Comparison of ENCODE assay signal across 10 cellular contexts in the genomic region with DNA sequence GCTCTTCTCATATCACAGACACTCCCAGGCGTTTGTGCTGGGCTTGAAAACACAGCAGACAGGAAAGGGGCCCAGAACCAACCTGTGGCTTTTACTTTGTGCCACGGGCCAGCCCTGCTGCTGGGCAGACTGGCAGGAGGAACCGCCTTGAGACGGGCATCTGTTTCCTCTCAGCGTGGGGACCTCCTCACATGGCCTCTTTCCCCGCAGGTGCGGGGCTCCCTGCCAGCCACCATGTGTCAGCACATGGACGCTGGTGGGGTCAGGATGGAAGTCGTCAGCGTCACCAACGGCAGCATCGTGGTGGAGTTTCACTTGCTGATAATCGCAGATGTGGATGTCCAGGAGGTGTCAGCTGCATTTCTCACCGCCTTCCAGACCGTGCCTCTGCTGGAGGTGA. TPM values are rescaled to one million over a fixed set of nuclear protein-coding genes. Genes with fewer than 3 reads are reported as not detected.
DNase-seq lines count a peak whose midpoint lies in the region; ATAC-seq lines count a peak whose summit lies in the region.
"Had no signal": no experiment of that assay in that cellular context is flagged by ENCODE, and none has a peak within 500 bp of the region (broad histone marks: within the 10 kb centered on the region; RNA-seq: fewer than 3 reads in every experiment).

No MANE protein-coding gene starts in this region.

- H3K36me3 Mint-ChIP-seq in activated naive CD4-positive, alpha-beta T cell treated with anti-CD3 and anti-CD28 coated beads for 36 hours (ENCODE audit: low read depth) = no peaks in the 10 kb centered on the region
- no peaks in the 10 kb centered on the region for H3K36me3 Mint-ChIP-seq in activated CD8-positive, alpha-beta T cell treated with anti-CD3 and anti-CD28 coated beads, Interleukin-2, amount 10 ng/mL, durations not matched to agents 7 days and 5 days (ENCODE audit: low read depth)
- H3K36me3 Mint-ChIP-seq in stimulated activated naive B cell treated with anti-CD40 and anti-IgM and Interleukin-4, amounts not matched to agents 10 μg/mL and 1 μg/mL and 100 μg/mL, for 72 hours = no peaks in the 10 kb centered on the region
- H3K36me3 Mint-ChIP-seq in activated T-helper 1 cell treated with anti-CD3 and anti-CD28 coated beads, Interleukin-12 subunit alpha, Interleukin-12 subunit beta, Interleukin-2, Interleukin-4 antibody, amounts not matched to agents 30 ng/mL and 10 ng/mL and 1 ng/mL, durations not matched to agents 14 hours and 24 hours and 36 hours (ENCODE audit: low read depth) = no peaks in the 10 kb centered on the region

- ATAC-seq in activated CD8-positive, alpha-beta T cell treated with anti-CD3 and anti-CD28 coated beads, Interleukin-2, amount 10 ng/mL, durations not matched to agents 7 days and 5 days = peak; percentile 34
- ATAC-seq in stimulated activated naive B cell treated with anti-CD40 and anti-IgM and Interleukin-4, amounts not matched to agents 10 μg/mL and 1 μg/mL and 100 μg/mL, for 72 hours (replicated peaks) = peak; percentile 26 to 31
- ATAC-seq in GM18907 (IDR thresholded peaks at IDR 0.05; ENCODE audit: unreplicated experiment) = no peak

- H3K4me3 Mint-ChIP-seq in activated naive CD4-positive, alpha-beta T cell treated with anti-CD3 and anti-CD28 coated beads for 36 hours = no peak overlapping the region
- H3K4me3 Mint-ChIP-seq in activated CD8-positive, alpha-beta T cell treated with anti-CD3 and anti-CD28 coated beads, Interleukin-2, amount 10 ng/mL, durations not matched to agents 7 days and 5 days = no peak overlapping the region
- H3K4me3 Mint-ChIP-seq in stimulated activated naive B cell treated with anti-CD40 and anti-IgM and Interleukin-4, amounts not matched to agents 10 μg/mL and 1 μg/mL and 100 μg/mL, for 72 hours = peak overlapping the region; percentile 44 to 51
- H3K4me3 Mint-ChIP-seq in activated T-helper 1 cell treated with anti-CD3 and anti-CD28 coated beads, Interleukin-12 subunit alpha, Interleukin-12 subunit beta, Interleukin-2, Interleukin-4 antibody, amounts not matched to agents 30 ng/mL and 10 ng/mL and 1 ng/mL, durations not matched to agents 14 hours and 24 hours and 36 hours = no peak overlapping the region

- intact Hi-C loops in activated naive CD4-positive, alpha-beta T cell treated with anti-CD3 and anti-CD28 coated beads for 36 hours (cut with micrococcal nuclease) = loop anchor here (5.0 kb wide), 1 partner anchor 147 kb away; no protein-coding TSS in a partner anchor
- intact Hi-C loops in activated T-helper 1 cell treated with anti-CD3 and anti-CD28 coated beads, Interleukin-12 subunit alpha, Interleukin-12 subunit beta, Interleukin-2, Interleukin-4 antibody, amounts not matched to agents 30 ng/mL and 10 ng/mL and 1 ng/mL, durations not matched to agents 14 hours and 24 hours and 36 hours (cut with micrococcal nuclease) = loop anchor here (5.0 kb wide), 1 partner anchor 683 kb away; no protein-coding TSS in a partner anchor

- CTCF ChIA-PET in activated naive CD4-positive, alpha-beta T cell treated with anti-CD3 and anti-CD28 coated beads for 36 hours (lab: Charles Lee) = interaction anchor here (0.9 to 3.4 kb wide), 9 partner anchors 11 to 505 kb away, joined by 3 to 44 read pairs (median 7); a partner anchor contains a TSS
- CTCF ChIA-PET in activated CD8-positive, alpha-beta T cell treated with anti-CD3 and anti-CD28 coated beads, Interleukin-2, amount 10 ng/mL, durations not matched to agents 7 days and 5 days (lab: Charles Lee) = interaction anchor here (0.9 to 3.8 kb wide), 11 partner anchors 10 to 836 kb away, joined by 3 to 78 read pairs (median 9); no protein-coding TSS in a partner anchor

- H3K9me3 Mint-ChIP-seq in activated naive CD4-positive, alpha-beta T cell treated with anti-CD3 and anti-CD28 coated beads for 36 hours = no peaks in the 10 kb centered on the region
- H3K9me3 Mint-ChIP-seq in activated CD8-positive, alpha-beta T cell treated with anti-CD3 and anti-CD28 coated beads, Interleukin-2, amount 10 ng/mL, durations not matched to agents 7 days and 5 days (ENCODE audit: insufficient read depth) = no peaks in the 10 kb centered on the region
- H3K9me3 Mint-ChIP-seq in stimulated activated naive B cell treated with anti-CD40 and anti-IgM and Interleukin-4, amounts not matched to agents 10 μg/mL and 1 μg/mL and 100 μg/mL, for 72 hours = no peaks in the 10 kb centered on the region
- no peaks in the 10 kb centered on the region for H3K9me3 Mint-ChIP-seq in activated T-helper 1 cell treated with anti-CD3 and anti-CD28 coated beads, Interleukin-12 subunit alpha, Interleukin-12 subunit beta, Interleukin-2, Interleukin-4 antibody, amounts not matched to agents 30 ng/mL and 10 ng/mL and 1 ng/mL, durations not matched to agents 14 hours and 24 hours and 36 hours
- H3K9me3 Mint-ChIP-seq: stimulated activated naive CD8-positive, alpha-beta T cell treated with anti-CD3 and anti-CD28 coated beads, Interleukin-15, Interleukin-2, amounts not matched to agents 100 ng/mL and 50 ng/mL, for 24 hours had no signal

- no peak overlapping the region for H3K27ac Mint-ChIP-seq in activated naive CD4-positive, alpha-beta T cell treated with anti-CD3 and anti-CD28 coated beads for 36 hours
- H3K27ac Mint-ChIP-seq in activated CD8-positive, alpha-beta T cell treated with anti-CD3 and anti-CD28 coated beads, Interleukin-2, amount 10 ng/mL, durations not matched to agents 7 days and 5 days = no peak overlapping the region
- H3K27ac Mint-ChIP-seq in stimulated activated naive B cell treated with anti-CD40 and anti-IgM and Interleukin-4, amounts not matched to agents 10 μg/mL and 1 μg/mL and 100 μg/mL, for 72 hours = no peak overlapping the region
- H3K27ac Mint-ChIP-seq in activated T-helper 1 cell treated with anti-CD3 and anti-CD28 coated beads, Interleukin-12 subunit alpha, Interleukin-12 subunit beta, Interleukin-2, Interleukin-4 antibody, amounts not matched to agents 30 ng/mL and 10 ng/mL and 1 ng/mL, durations not matched to agents 14 hours and 24 hours and 36 hours = no peak overlapping the region
- H3K27ac Mint-ChIP-seq: stimulated activated naive CD8-positive, alpha-beta T cell treated with anti-CD3 and anti-CD28 coated beads, Interleukin-15, Interleukin-2, amounts not matched to agents 100 ng/mL and 50 ng/mL, for 24 hours had no signal

- peak; percentile 23 for DNase-seq in activated naive CD4-positive, alpha-beta T cell treated with anti-CD3 and anti-CD28 coated beads for 36 hours
- no peak for DNase-seq in activated naive CD4-positive, alpha-beta T cell treated with anti-CD3 and anti-CD28 coated beads, Interleukin-2, amount 50 U/mL, for 16 hours
- peak; percentile 13 for DNase-seq in NCI-H146 treated with DMSO at 0.1 percent for 48 hours (lab: John Stamatoyannopoulos, UW; ENCODE audit: unreplicated experiment)
- peak; percentile 46 for DNase-seq in activated CD8-positive, alpha-beta T cell treated with anti-CD3 and anti-CD28 coated beads, Interleukin-2, amount 10 ng/mL, durations not matched to agents 7 days and 5 days
- peak; percentile 17 for DNase-seq in stimulated activated naive B cell treated with anti-CD40 and anti-IgM and Interleukin-4, amounts not matched to agents 10 μg/mL and 1 μg/mL and 100 μg/mL, for 72 hours
- no peak for DNase-seq in LoVo (ENCODE audit: low spot score)
- no peak for DNase-seq in activated T-helper 1 cell treated with anti-CD3 and anti-CD28 coated beads, Interleukin-12 subunit alpha, Interleukin-12 subunit beta, Interleukin-2, Interleukin-4 antibody, amounts not matched to agents 30 ng/mL and 10 ng/mL and 1 ng/mL, durations not matched to agents 14 hours and 24 hours and 36 hours (ENCODE audit: low spot score)
- DNase-seq: NCI-H226 had no signal

- POLR2A ChIA-PET in activated CD8-positive, alpha-beta T cell treated with anti-CD3 and anti-CD28 coated beads, Interleukin-2, amount 10 ng/mL, durations not matched to agents 7 days and 5 days (lab: Charles Lee) = interaction anchor here (0.6 kb wide), 1 partner anchor 106 kb away, joined by 3 read pairs; no protein-coding TSS in a partner anchor

- H3K4me1 Mint-ChIP-seq in activated naive CD4-positive, alpha-beta T cell treated with anti-CD3 and anti-CD28 coated beads for 36 hours (ENCODE audit: low read depth) = peaks cover 10% of the 10 kb centered on the region
- H3K4me1 Mint-ChIP-seq in activated CD8-positive, alpha-beta T cell treated with anti-CD3 and anti-CD28 coated beads, Interleukin-2, amount 10 ng/mL, durations not matched to agents 7 days and 5 days (ENCODE audit: low read depth) = peaks cover 51% of the 10 kb centered on the region
- H3K4me1 Mint-ChIP-seq in stimulated activated naive B cell treated with anti-CD40 and anti-IgM and Interleukin-4, amounts not matched to agents 10 μg/mL and 1 μg/mL and 100 μg/mL, for 72 hours = peaks cover 33 to 44% of the 10 kb centered on the region in 2 donors
- H3K4me1 Mint-ChIP-seq in activated T-helper 1 cell treated with anti-CD3 and anti-CD28 coated beads, Interleukin-12 subunit alpha, Interleukin-12 subunit beta, Interleukin-2, Interleukin-4 antibody, amounts not matched to agents 30 ng/mL and 10 ng/mL and 1 ng/mL, durations not matched to agents 14 hours and 24 hours and 36 hours (ENCODE audit: low read depth) = peaks cover 13% of the 10 kb centered on the region

- peaks cover 35% of the 10 kb centered on the region for H3K27me3 Mint-ChIP-seq in activated naive CD4-positive, alpha-beta T cell treated with anti-CD3 and anti-CD28 coated beads for 36 hours (ENCODE audit: low read depth)
- peaks cover 46% of the 10 kb centered on the region for H3K27me3 Mint-ChIP-seq in activated CD8-positive, alpha-beta T cell treated with anti-CD3 and anti-CD28 coated beads, Interleukin-2, amount 10 ng/mL, durations not matched to agents 7 days and 5 days (ENCODE audit: low read depth)
- H3K27me3 Mint-ChIP-seq in stimulated activated naive B cell treated with anti-CD40 and anti-IgM and Interleukin-4, amounts not matched to agents 10 μg/mL and 1 μg/mL and 100 μg/mL, for 72 hours = peaks cover 56 to 59% of the 10 kb centered on the region in 2 donors
- peaks cover 36% of the 10 kb centered on the region for H3K27me3 Mint-ChIP-seq in activated T-helper 1 cell treated with anti-CD3 and anti-CD28 coated beads, Interleukin-12 subunit alpha, Interleukin-12 subunit beta, Interleukin-2, Interleukin-4 antibody, amounts not matched to agents 30 ng/mL and 10 ng/mL and 1 ng/mL, durations not matched to agents 14 hours and 24 hours and 36 hours (ENCODE audit: insufficient read depth)

RNA-seq across cellular contexts. Expression of a gene that starts 47.8 kb away (rescaled TPM):
- not detected for total RNA-seq in activated naive CD4-positive, alpha-beta T cell treated with anti-CD3 and anti-CD28 coated beads for 36 hours
- not detected for total RNA-seq in activated CD8-positive, alpha-beta T cell treated with anti-CD3 and anti-CD28 coated beads, Interleukin-2, amount 10 ng/mL, durations not matched to agents 7 days and 5 days
- not detected in 2 replicates for total RNA-seq in activated T-helper 1 cell treated with anti-CD3 and anti-CD28 coated beads, Interleukin-12 subunit alpha, Interleukin-12 subunit beta, Interleukin-2, Interleukin-4 antibody, amounts not matched to agents 30 ng/mL and 10 ng/mL and 1 ng/mL, durations not matched to agents 14 hours and 24 hours and 36 hours

Comparison
In these comparisons a context has a peak if more than half of its experiments do, and no peak if none do; other contexts are left out.
1. DNase-seq: peak in activated naive CD4-positive, alpha-beta T cell treated with anti-CD3 and anti-CD28 coated beads for 36 hours (single experiment), NCI-H146 treated with DMSO at 0.1 percent for 48 hours (single experiment), activated CD8-positive, alpha-beta T cell treated with anti-CD3 and anti-CD28 coated beads, Interleukin-2, amount 10 ng/mL, durations not matched to agents 7 days and 5 days (single experiment) and stimulated activated naive B cell treated with anti-CD40 and anti-IgM and Interleukin-4, amounts not matched to agents 10 μg/mL and 1 μg/mL and 100 μg/mL, for 72 hours (single experiment); none in activated naive CD4-positive, alpha-beta T cell treated with anti-CD3 and anti-CD28 coated beads, Interleukin-2, amount 50 U/mL, for 16 hours (single experiment), LoVo (single experiment) and activated T-helper 1 cell treated with anti-CD3 and anti-CD28 coated beads, Interleukin-12 subunit alpha, Interleukin-12 subunit beta, Interleukin-2, Interleukin-4 antibody, amounts not matched to agents 30 ng/mL and 10 ng/mL and 1 ng/mL, durations not matched to agents 14 hours and 24 hours and 36 hours (single experiment).
2. H3K4me3 Mint-ChIP-seq: peak in stimulated activated naive B cell treated with anti-CD40 and anti-IgM and Interleukin-4, amounts not matched to agents 10 μg/mL and 1 μg/mL and 100 μg/mL, for 72 hours (2 of 2); none in activated naive CD4-positive, alpha-beta T cell treated with anti-CD3 and anti-CD28 coated beads for 36 hours (single experiment), activated CD8-positive, alpha-beta T cell treated with anti-CD3 and anti-CD28 coated beads, Interleukin-2, amount 10 ng/mL, durations not matched to agents 7 days and 5 days (single experiment) and activated T-helper 1 cell treated with anti-CD3 and anti-CD28 coated beads, Interleukin-12 subunit alpha, Interleukin-12 subunit beta, Interleukin-2, Interleukin-4 antibody, amounts not matched to agents 30 ng/mL and 10 ng/mL and 1 ng/mL, durations not matched to agents 14 hours and 24 hours and 36 hours (single experiment).